In genomic region chr15:74924525-74924924, GRCh38 we compare ENCODE assay signal across 2 cellular contexts.
TF ChIP-seq lines count a peak whose summit lies in the region.

No MANE protein-coding gene starts in this region.

TF ChIP-seq in HCT116, 20 proteins besides CTCF, POLR2A, EP300 and RAD21:
- TF ChIP-seq, protein P1, sequence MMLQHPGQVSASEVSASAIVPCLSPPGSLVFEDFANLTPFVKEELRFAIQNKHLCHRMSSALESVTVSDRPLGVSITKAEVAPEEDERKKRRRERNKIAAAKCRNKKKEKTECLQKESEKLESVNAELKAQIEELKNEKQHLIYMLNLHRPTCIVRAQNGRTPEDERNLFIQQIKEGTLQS (IDR thresholded peaks at IDR 0.05): no peak
- TF ChIP-seq EGR1 (IDR thresholded peaks at IDR 0.05; ENCODE audit: low read depth): no peak
- no peak for TF ChIP-seq CBX3 (IDR thresholded peaks at IDR 0.05; ENCODE audit: low read depth)
- TF ChIP-seq ZNF274 (IDR thresholded peaks at IDR 0.05; ENCODE audit: low read depth, low read length): no peak
- TF ChIP-seq FOSL1 (IDR thresholded peaks at IDR 0.05; ENCODE audit: low read depth): no peak
- TF ChIP-seq EZH2 (IDR thresholded peaks at IDR 0.05): no peak
- no peak for TF ChIP-seq ELF1 (IDR thresholded peaks at IDR 0.05; ENCODE audit: borderline replicate concordance, low read depth)
- no peak for TF ChIP-seq EZH2phosphoT487 (IDR thresholded peaks at IDR 0.05; ENCODE audit: borderline replicate concordance)

TF ChIP-seq in SK-N-SH, 30 proteins besides CTCF, POLR2A, EP300 and RAD21 (continued from another document):
- TF ChIP-seq ELF1 (IDR thresholded peaks at IDR 0.05) (no peak), NFIC (IDR thresholded peaks at IDR 0.05; ENCODE audit: borderline replicate concordance) (no peak), TCF12 (IDR thresholded peaks at IDR 0.05) (no peak), RCOR1 (IDR thresholded peaks at IDR 0.05; ENCODE audit: low read length) (no peak), RXRA (IDR thresholded peaks at IDR 0.05; ENCODE audit: borderline replicate concordance, low read depth) (no peak), FOXM1 (IDR thresholded peaks at IDR 0.05; ENCODE audit: low read depth) (no peak), MAX (IDR thresholded peaks at IDR 0.05; ENCODE audit: low read depth) (no peak), NRF1 (IDR thresholded peaks at IDR 0.05; ENCODE audit: low read depth, low read length) (no peak), EZH2phosphoT487 (IDR thresholded peaks at IDR 0.05; ENCODE audit: borderline replicate concordance, low read depth) (no peak), IRF3 (IDR thresholded peaks at IDR 0.05; ENCODE audit: low read depth, low read length) (no peak)
- TF ChIP-seq, protein P2, sequence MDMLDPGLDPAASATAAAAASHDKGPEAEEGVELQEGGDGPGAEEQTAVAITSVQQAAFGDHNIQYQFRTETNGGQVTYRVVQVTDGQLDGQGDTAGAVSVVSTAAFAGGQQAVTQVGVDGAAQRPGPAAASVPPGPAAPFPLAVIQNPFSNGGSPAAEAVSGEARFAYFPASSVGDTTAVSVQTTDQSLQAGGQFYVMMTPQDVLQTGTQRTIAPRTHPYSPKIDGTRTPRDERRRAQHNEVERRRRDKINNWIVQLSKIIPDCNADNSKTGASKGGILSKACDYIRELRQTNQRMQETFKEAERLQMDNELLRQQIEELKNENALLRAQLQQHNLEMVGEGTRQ (IDR thresholded peaks at IDR 0.05; ENCODE audit: borderline replicate concordance, low read depth, low read length): no peak
- TF ChIP-seq, protein P3, sequence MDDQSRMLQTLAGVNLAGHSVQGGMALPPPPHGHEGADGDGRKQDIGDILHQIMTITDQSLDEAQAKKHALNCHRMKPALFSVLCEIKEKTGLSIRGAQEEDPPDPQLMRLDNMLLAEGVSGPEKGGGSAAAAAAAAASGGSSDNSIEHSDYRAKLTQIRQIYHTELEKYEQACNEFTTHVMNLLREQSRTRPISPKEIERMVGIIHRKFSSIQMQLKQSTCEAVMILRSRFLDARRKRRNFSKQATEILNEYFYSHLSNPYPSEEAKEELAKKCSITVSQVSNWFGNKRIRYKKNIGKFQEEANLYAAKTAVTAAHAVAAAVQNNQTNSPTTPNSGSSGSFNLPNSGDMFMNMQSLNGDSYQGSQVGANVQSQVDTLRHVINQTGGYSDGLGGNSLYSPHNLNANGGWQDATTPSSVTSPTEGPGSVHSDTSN (IDR thresholded peaks at IDR 0.05): no peak
